In the genomic region with DNA sequence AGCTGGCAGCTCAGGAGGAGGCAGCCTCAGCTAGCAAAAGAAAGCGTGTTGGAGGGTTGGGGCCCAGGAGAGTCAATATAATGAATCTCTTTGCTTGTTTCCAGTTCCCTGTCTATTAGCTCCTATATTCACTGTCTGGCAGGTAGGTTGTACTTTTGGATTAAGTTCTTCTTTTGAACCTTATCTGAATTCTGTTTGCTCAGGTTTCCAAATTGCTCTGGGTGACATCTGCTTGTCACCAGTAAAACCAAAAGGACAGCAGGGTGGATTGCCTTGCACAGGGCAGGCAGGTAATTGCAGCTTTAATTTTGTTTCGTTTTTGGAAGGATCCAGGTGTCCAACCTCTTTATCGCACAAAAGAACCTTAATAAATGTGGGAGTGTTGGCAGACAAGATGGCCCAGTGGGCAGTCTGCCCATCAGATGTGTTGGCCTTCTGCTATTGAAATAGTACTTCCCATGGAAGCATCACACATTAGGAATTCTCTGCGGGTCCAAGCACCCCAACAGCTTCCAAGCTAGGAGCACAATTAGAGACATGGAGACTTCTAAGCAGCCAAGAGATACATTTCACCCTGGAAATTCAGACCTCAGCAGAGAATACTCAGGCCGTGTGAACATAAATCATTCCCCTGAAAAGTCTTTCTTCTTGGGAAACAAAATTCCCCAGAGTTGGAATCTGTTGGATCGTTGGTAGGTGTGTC, we compare ENCODE assay signal across 22 cellular contexts.
"Had no signal": no experiment of that assay in that cellular context is flagged by ENCODE, and none has a peak within 500 bp of the region (broad histone marks: within the 10 kb centered on the region; RNA-seq: fewer than 3 reads in every experiment).

No MANE protein-coding gene starts in this region.

- H3K27ac Mint-ChIP-seq: activated naive CD8-positive, alpha-beta T cell treated with anti-CD3 and anti-CD28 coated beads, Interleukin-2, amount 10 ng/mL, durations not matched to agents 7 days and 5 days; effector memory CD8-positive, alpha-beta T cell; WTC11 had no signal

- H3K36me3 Mint-ChIP-seq: activated naive CD8-positive, alpha-beta T cell treated with anti-CD3 and anti-CD28 coated beads, Interleukin-2, amount 10 ng/mL, durations not matched to agents 7 days and 5 days had no signal

- H3K4me3 ChIP-seq: colonic mucosa, dorsolateral prefrontal cortex, upper lobe of left lung had no signal

- H3K27me3 Mint-ChIP-seq: activated naive CD8-positive, alpha-beta T cell treated with anti-CD3 and anti-CD28 coated beads, Interleukin-2, amount 10 ng/mL, durations not matched to agents 7 days and 5 days; effector memory CD8-positive, alpha-beta T cell had no signal

- ATAC-seq: effector memory CD8-positive, alpha-beta T cell; esophagus mucosa; left ventricle myocardium superior; right cardiac atrium; stimulated activated naive CD8-positive, alpha-beta T cell treated with anti-CD3 and anti-CD28 coated beads, Interleukin-15, Interleukin-2, amounts not matched to agents 100 U/mL and 50 U/mL, for 24 hours; WTC11 had no signal

- H3K4me1 Mint-ChIP-seq: activated naive CD8-positive, alpha-beta T cell treated with anti-CD3 and anti-CD28 coated beads, Interleukin-2, amount 10 ng/mL, durations not matched to agents 7 days and 5 days had no signal

- H3K4me3 Mint-ChIP-seq: activated naive CD8-positive, alpha-beta T cell treated with anti-CD3 and anti-CD28 coated beads, Interleukin-2, amount 10 ng/mL, durations not matched to agents 7 days and 5 days; effector memory CD8-positive, alpha-beta T cell; nephron; WTC11 had no signal

- H3K9me3 ChIP-seq: colonic mucosa, upper lobe of left lung had no signal

- H3K9me3 Mint-ChIP-seq: activated naive CD8-positive, alpha-beta T cell treated with anti-CD3 and anti-CD28 coated beads, Interleukin-2, amount 10 ng/mL, durations not matched to agents 7 days and 5 days had no signal

- DNase-seq: activated CD4-positive, alpha-beta T cell treated with anti-CD3 and anti-CD28 coated beads, Interleukin-2, amount 50 U/mL, for 4 hours; activated CD8-positive, alpha-beta memory T cell treated with anti-CD3 and anti-CD28 coated beads for 24 hours; activated CD8-positive, alpha-beta memory T cell treated with anti-CD3 and anti-CD28 coated beads, Interleukin-2, amount 50 U/mL, for 4 hours; activated naive CD4-positive, alpha-beta T cell treated with Interleukin-2 at 50 U/mL for 16 hours; activated naive CD8-positive, alpha-beta T cell treated with anti-CD3 and anti-CD28 coated beads, Interleukin-2, amount 10 ng/mL, durations not matched to agents 7 days and 5 days; activated T-cell treated with anti-CD3 and anti-CD28 coated beads, Interleukin-2, amount 50 U/mL, for 48 hours; amniotic stem cell; colonic mucosa; dorsolateral prefrontal cortex; effector memory CD8-positive, alpha-beta T cell; foreskin melanocyte; kidney glomerular epithelial cell; left ventricle myocardium superior; right cardiac atrium; stimulated activated CD4-positive, alpha-beta T cell treated with anti-CD3 and anti-CD28 coated beads, Interleukin-12 subunit alpha, Interleukin-12 subunit beta, amount 100 ng/mL, for 4 hours; stimulated activated CD4-positive, alpha-beta T cell treated with anti-CD3 and anti-CD28 coated beads, Interleukin-4, amount 100 ng/mL, for 4 hours; stimulated activated naive CD8-positive, alpha-beta T cell treated with anti-CD3 and anti-CD28 coated beads, Interleukin-15, Interleukin-2, amounts not matched to agents 100 U/mL and 50 U/mL, for 24 hours; upper lobe of left lung had no signal

- H3K36me3 ChIP-seq: colonic mucosa, upper lobe of left lung had no signal

- H3K4me1 ChIP-seq: colonic mucosa, parathyroid adenoma, upper lobe of left lung had no signal
